Comparison of ENCODE assay signal across 10 cellular contexts in the genomic region with DNA sequence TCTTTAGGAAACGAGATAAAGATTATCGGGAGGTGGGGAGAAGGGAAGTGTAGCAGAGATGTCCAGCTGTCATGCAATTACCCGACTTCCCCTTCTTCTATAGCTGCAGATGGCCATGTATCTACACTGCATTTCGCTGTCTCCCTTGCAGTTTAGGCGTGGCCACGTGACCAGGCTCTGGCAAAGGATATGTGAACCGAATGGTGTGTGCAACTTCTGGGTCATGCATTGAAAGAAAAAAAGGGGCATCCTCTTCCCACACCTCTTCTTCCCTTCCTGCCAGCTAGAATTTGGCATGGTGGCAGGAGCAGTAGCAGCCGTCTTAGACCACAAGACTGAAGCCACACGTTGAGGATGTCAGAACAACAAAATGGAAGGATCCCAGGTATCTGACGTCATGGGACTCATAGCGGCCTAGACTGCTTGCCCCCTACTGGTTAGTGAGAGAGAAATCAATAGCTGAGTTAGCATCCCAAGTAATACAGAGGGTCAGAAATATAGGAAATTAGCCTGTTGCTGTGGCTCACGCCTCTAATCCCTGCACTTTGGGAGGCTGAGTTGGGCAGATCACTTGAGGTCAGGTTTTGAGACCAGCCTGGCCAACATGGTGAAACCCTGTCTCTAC. TPM values are rescaled to one million over a fixed set of nuclear protein-coding genes. Genes with fewer than 3 reads are reported as not detected.
DNase-seq lines count a peak whose midpoint lies in the region; ATAC-seq and TF ChIP-seq lines count a peak whose summit lies in the region.
"Had no signal": no experiment of that assay in that cellular context is flagged by ENCODE, and none has a peak within 500 bp of the region (broad histone marks: within the 10 kb centered on the region; RNA-seq: fewer than 3 reads in every experiment).

No MANE protein-coding gene starts in this region.

- H3K27ac ChIP-seq in foreskin keratinocyte (no peak overlapping the region), left lung (no peak overlapping the region)

- no peak overlapping the region for H3K4me3 Mint-ChIP-seq in Calu3 (ENCODE audit: low read depth, unreplicated experiment)
- no peak overlapping the region for H3K4me3 Mint-ChIP-seq in activated naive CD8-positive, alpha-beta T cell treated with anti-CD3 and anti-CD28 coated beads for 36 hours
- no peak overlapping the region for H3K4me3 Mint-ChIP-seq in activated T-helper 17 cell treated with anti-CD3 and anti-CD28 coated beads, Interleukin-2, amount 50 U/mL, for 72 hours
- H3K4me3 Mint-ChIP-seq: activated CD8-positive, alpha-beta memory T cell treated with anti-CD3 and anti-CD28 coated beads, Interleukin-2, amount 10 ng/mL, durations not matched to agents 7 days and 5 days had no signal

- H3K9me3 Mint-ChIP-seq in Calu3 (ENCODE audit: low read depth, unreplicated experiment), result no peaks in the 10 kb centered on the region
- H3K9me3 Mint-ChIP-seq in activated naive CD8-positive, alpha-beta T cell treated with anti-CD3 and anti-CD28 coated beads for 36 hours, result no peaks in the 10 kb centered on the region
- H3K9me3 Mint-ChIP-seq in activated T-helper 17 cell treated with anti-CD3 and anti-CD28 coated beads, Interleukin-2, amount 50 U/mL, for 72 hours, result no peaks in the 10 kb centered on the region

- TF ChIP-seq CTCF in Calu3 (IDR thresholded peaks at IDR 0.05; ENCODE audit: unreplicated experiment) (peak; percentile 30), foreskin keratinocyte (conservative IDR thresholded peaks at IDR 0.05) (peak; percentile 43), left lung (IDR thresholded peaks at IDR 0.05) (no peak)

- intact Hi-C loops in Calu3 (cut with micrococcal nuclease; ENCODE audit: unreplicated experiment) (no loop called here), left lung (cut with DNase I) (no loop called here)

- H3K36me3 Mint-ChIP-seq in Calu3 (ENCODE audit: insufficient read depth, unreplicated experiment), result no peaks in the 10 kb centered on the region
- H3K36me3 Mint-ChIP-seq in activated naive CD8-positive, alpha-beta T cell treated with anti-CD3 and anti-CD28 coated beads for 36 hours, result no peaks in the 10 kb centered on the region
- no peaks in the 10 kb centered on the region for H3K36me3 Mint-ChIP-seq in activated T-helper 17 cell treated with anti-CD3 and anti-CD28 coated beads, Interleukin-2, amount 50 U/mL, for 72 hours (ENCODE audit: low read depth)
- H3K36me3 Mint-ChIP-seq: activated CD8-positive, alpha-beta memory T cell treated with anti-CD3 and anti-CD28 coated beads, Interleukin-2, amount 10 ng/mL, durations not matched to agents 7 days and 5 days had no signal

- CTCF ChIA-PET in Calu3 (lab: Charles Lee), result interaction anchor here (0.6 to 1.0 kb wide), 2 partner anchors 9 to 68 kb away, joined by 3 read pairs; no protein-coding TSS in a partner anchor

- no peaks in the 10 kb centered on the region for H3K9me3 ChIP-seq in left lung

- H3K4me3 ChIP-seq in left lung, result no peak overlapping the region

- no peak for TF ChIP-seq EP300 in Ishikawa (IDR thresholded peaks at IDR 0.05; ENCODE audit: borderline replicate concordance)

- peak; percentile 39 for ATAC-seq in foreskin keratinocyte
- ATAC-seq in left lung, result no peak
- ATAC-seq in activated T-helper 17 cell treated with anti-CD3 and anti-CD28 coated beads, Interleukin-2, amount 50 U/mL, for 72 hours (replicated peaks), result no peak
- no peak for ATAC-seq in HG03432 (IDR thresholded peaks at IDR 0.05; ENCODE audit: unreplicated experiment)
- ATAC-seq: activated CD8-positive, alpha-beta memory T cell treated with anti-CD3 and anti-CD28 coated beads, Interleukin-2, amount 10 ng/mL, durations not matched to agents 7 days and 5 days had no signal

- no peaks in the 10 kb centered on the region for H3K4me1 ChIP-seq in foreskin keratinocyte
- H3K4me1 ChIP-seq in left lung, result peaks cover 0 to 7% of the 10 kb centered on the region in 2 donors

- no peak overlapping the region for H3K27ac Mint-ChIP-seq in Calu3 (ENCODE audit: unreplicated experiment)
- H3K27ac Mint-ChIP-seq in activated naive CD8-positive, alpha-beta T cell treated with anti-CD3 and anti-CD28 coated beads for 36 hours, result no peak overlapping the region
- no peak overlapping the region for H3K27ac Mint-ChIP-seq in activated T-helper 17 cell treated with anti-CD3 and anti-CD28 coated beads, Interleukin-2, amount 50 U/mL, for 72 hours
- H3K27ac Mint-ChIP-seq: activated CD8-positive, alpha-beta memory T cell treated with anti-CD3 and anti-CD28 coated beads, Interleukin-2, amount 10 ng/mL, durations not matched to agents 7 days and 5 days had no signal

- TF ChIP-seq RAD21 in Ishikawa (IDR thresholded peaks at IDR 0.05; ENCODE audit: low read depth), result no peak

- no peaks in the 10 kb centered on the region for H3K36me3 ChIP-seq in left lung

- no TSS peak for BruUV-seq in Calu3 (replicated peaks; lab: Mats Ljungman, UMichigan)

- DNase-seq in Calu3, result no peak
- DNase-seq in SHP77 treated with DMSO at 0.1 percent for 48 hours (lab: John Stamatoyannopoulos, UW), result peak; percentile 72
- DNase-seq in foreskin keratinocyte, result no peak
- no peak for DNase-seq in left lung
- no peak for DNase-seq in activated naive CD8-positive, alpha-beta T cell treated with anti-CD3 and anti-CD28 coated beads for 36 hours
- DNase-seq: activated CD8-positive, alpha-beta memory T cell treated with anti-CD3 and anti-CD28 coated beads, Interleukin-2, amount 10 ng/mL, durations not matched to agents 7 days and 5 days had no signal

- peaks cover 51% of the 10 kb centered on the region for H3K27me3 ChIP-seq in foreskin keratinocyte
- peaks cover 0 to 39% of the 10 kb centered on the region in 2 donors for H3K27me3 ChIP-seq in left lung

- H3K27me3 Mint-ChIP-seq in Calu3 (ENCODE audit: unreplicated experiment), result peaks cover 23% of the 10 kb centered on the region
- peaks cover 31% of the 10 kb centered on the region for H3K27me3 Mint-ChIP-seq in activated naive CD8-positive, alpha-beta T cell treated with anti-CD3 and anti-CD28 coated beads for 36 hours
- peaks cover 29% of the 10 kb centered on the region for H3K27me3 Mint-ChIP-seq in activated T-helper 17 cell treated with anti-CD3 and anti-CD28 coated beads, Interleukin-2, amount 50 U/mL, for 72 hours

- peaks cover 12% of the 10 kb centered on the region for H3K4me1 Mint-ChIP-seq in Calu3 (ENCODE audit: low read depth, unreplicated experiment)
- no peaks in the 10 kb centered on the region for H3K4me1 Mint-ChIP-seq in activated naive CD8-positive, alpha-beta T cell treated with anti-CD3 and anti-CD28 coated beads for 36 hours
- H3K4me1 Mint-ChIP-seq in activated T-helper 17 cell treated with anti-CD3 and anti-CD28 coated beads, Interleukin-2, amount 50 U/mL, for 72 hours, result no peaks in the 10 kb centered on the region
- H3K4me1 Mint-ChIP-seq: activated CD8-positive, alpha-beta memory T cell treated with anti-CD3 and anti-CD28 coated beads, Interleukin-2, amount 10 ng/mL, durations not matched to agents 7 days and 5 days had no signal

TF ChIP-seq in Ishikawa, 13 proteins besides CTCF, POLR2A, EP300 and RAD21:
- no peak for TF ChIP-seq TAF1 (IDR thresholded peaks at IDR 0.05; ENCODE audit: low read depth)
- TF ChIP-seq, protein P1, sequence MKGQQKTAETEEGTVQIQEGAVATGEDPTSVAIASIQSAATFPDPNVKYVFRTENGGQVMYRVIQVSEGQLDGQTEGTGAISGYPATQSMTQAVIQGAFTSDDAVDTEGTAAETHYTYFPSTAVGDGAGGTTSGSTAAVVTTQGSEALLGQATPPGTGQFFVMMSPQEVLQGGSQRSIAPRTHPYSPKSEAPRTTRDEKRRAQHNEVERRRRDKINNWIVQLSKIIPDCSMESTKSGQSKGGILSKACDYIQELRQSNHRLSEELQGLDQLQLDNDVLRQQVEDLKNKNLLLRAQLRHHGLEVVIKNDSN (IDR thresholded peaks at IDR 0.05), result peak; percentile 63

RNA-seq across cellular contexts. Expression of gene TCF15, which starts 32.8 kb away (rescaled TPM):
- total RNA-seq in Calu3 (2022), result not detected in 2 replicates
- total RNA-seq in foreskin keratinocyte, result not detected in 2 replicates
- polyA plus RNA-seq in foreskin keratinocyte, result 0.07 TPM in 1 of 2 replicates, not detected in the other
- total RNA-seq in left lung, result under 1 TPM; 0.18 to 0.52 TPM
- total RNA-seq in activated naive CD8-positive, alpha-beta T cell treated with anti-CD3 and anti-CD28 coated beads for 36 hours, result under 1 TPM; 0.14 to 0.23 TPM
- total RNA-seq in activated T-helper 17 cell treated with anti-CD3 and anti-CD28 coated beads, Interleukin-2, amount 50 U/mL, for 72 hours, result not detected
- total RNA-seq: activated CD8-positive, alpha-beta memory T cell treated with anti-CD3 and anti-CD28 coated beads, Interleukin-2, amount 10 ng/mL, durations not matched to agents 7 days and 5 days had no signal
- polyA plus RNA-seq: neural cell had no signal

RNA-seq across cellular contexts. Expression of gene CSNK2A1, which starts 33.7 kb away (rescaled TPM):
- 110 and 113 TPM in 2 replicates for total RNA-seq in Calu3 (2022)
- total RNA-seq in foreskin keratinocyte, result 121 and 125 TPM in 2 replicates
- 52.7 and 57.8 TPM in 2 replicates for polyA plus RNA-seq in foreskin keratinocyte
- total RNA-seq in left lung, result 10 to 100 TPM; 78.5 to 94.4 TPM
- total RNA-seq in activated naive CD8-positive, alpha-beta T cell treated with anti-CD3 and anti-CD28 coated beads for 36 hours, result 100 to 1,000 TPM; 180 to 202 TPM
- 100 to 1,000 TPM; 141 to 145 TPM for total RNA-seq in activated T-helper 17 cell treated with anti-CD3 and anti-CD28 coated beads, Interleukin-2, amount 50 U/mL, for 72 hours

Comparison
In these comparisons a context has a peak if more than half of its experiments do, and no peak if none do; other contexts are left out.
1. CTCF ChIP-seq: peak in Calu3 (single experiment) and foreskin keratinocyte (single experiment); none in left lung (0 of 2).